ENCODE assay signal across 27 cellular contexts in the genomic region with DNA sequence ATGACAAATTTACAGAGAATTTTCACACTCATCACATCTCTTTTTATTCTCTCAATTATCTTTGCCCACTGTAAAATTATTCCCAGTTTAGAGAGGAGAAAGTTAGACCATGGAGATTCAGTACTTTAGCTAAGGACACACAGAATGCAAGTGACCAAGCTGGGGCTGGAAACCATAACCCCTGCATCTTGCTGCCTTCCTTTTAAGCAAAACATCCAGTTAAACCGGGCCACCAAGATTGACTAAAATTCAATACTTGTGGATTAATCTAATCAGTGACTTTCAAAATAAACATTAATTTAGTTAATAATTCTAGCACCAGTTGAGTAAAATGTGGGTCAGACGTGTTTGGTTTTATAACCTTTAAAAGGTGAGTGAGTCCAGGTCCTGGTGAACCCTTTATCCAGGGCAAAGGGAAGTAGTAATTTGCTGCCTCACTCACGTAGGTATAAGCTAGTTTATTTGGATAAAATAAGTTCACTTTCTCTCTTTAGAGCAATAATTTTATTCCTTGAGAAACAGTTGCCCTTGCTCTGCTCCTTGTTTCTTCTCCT. TPM values are rescaled to one million over a fixed set of nuclear protein-coding genes. Genes with fewer than 3 reads are reported as not detected.
DNase-seq lines count a peak whose midpoint lies in the region; ATAC-seq, FAIRE-seq and TF ChIP-seq lines count a peak whose summit lies in the region.
"Had no signal": no experiment of that assay in that cellular context is flagged by ENCODE, and none has a peak within 500 bp of the region (broad histone marks: within the 10 kb centered on the region; RNA-seq: fewer than 3 reads in every experiment).

No MANE protein-coding gene starts in this region.

- peaks cover 2% of the 10 kb centered on the region for H3K9me3 Mint-ChIP-seq in CD4-positive, alpha-beta T cell
- H3K9me3 Mint-ChIP-seq: GM23338 had no signal

- H3K36me3 ChIP-seq in liver (ENCODE audit: control insufficient read depth in 4 of 4, insufficient read depth in 3 of 4, low read depth in 1 of 4, low read length in 3 of 4), result peaks cover 0 to 4% (median under 1%) of the 10 kb centered on the region in 4 donors
- H3K36me3 ChIP-seq in HepG2 (replicated peaks in 1 of 2; ENCODE audit: control insufficient read depth in 1 of 2, insufficient read depth in 2 of 2, low read length in 2 of 2), result no peaks in the 10 kb centered on the region
- H3K36me3 ChIP-seq in pancreas, result no peaks in the 10 kb centered on the region
- no peaks in the 10 kb centered on the region for H3K36me3 ChIP-seq in uterus
- H3K36me3 ChIP-seq: BE2C; BLaER1 treated with 17β-estradiol and CSF1 and Interleukin-3, amounts not matched to agents 10 nM and 100 nM had no signal

- ATAC-seq in HepG2, result no peak
- peak; percentile 62 for ATAC-seq in left lobe of liver
- peak; percentile 61 to 86 (median 80) for ATAC-seq in pancreas
- ATAC-seq in CD4-positive, alpha-beta T cell (ENCODE audit: poor library complexity), result no peak
- ATAC-seq: A549, GM12878, GM23338, HCT116 had no signal

- TF ChIP-seq EP300 in HepG2 (IDR thresholded peaks at IDR 0.05; ENCODE audit: low read depth in 2 of 2, low read length in 2 of 2), result no peak
- TF ChIP-seq EP300 in HepG2 (CRISPR knock-in tag; IDR thresholded peaks at IDR 0.05; ENCODE audit: borderline replicate concordance), result no peak

- peak overlapping the region; percentile 83 to 84 for H3K27ac ChIP-seq in liver (ENCODE audit: low read depth in 1 of 2, low read length in 2 of 2)
- no peak overlapping the region for H3K27ac ChIP-seq in HepG2 (ENCODE audit: extremely low read length, insufficient read depth, low read length)
- H3K27ac ChIP-seq in pancreas, result peak overlapping the region in 2 of 4 donors; percentile 19 to 50
- no peak overlapping the region for H3K27ac ChIP-seq in uterus
- no peak overlapping the region for H3K27ac ChIP-seq in CD4-positive, alpha-beta T cell (ENCODE audit: low read depth, low read length)
- H3K27ac ChIP-seq: A549; BLaER1 treated with 17β-estradiol and CSF1 and Interleukin-3, amounts not matched to agents 10 nM and 100 nM had no signal

- intact Hi-C loops in HepG2 (cut with micrococcal nuclease; ENCODE audit: unreplicated experiment) (no loop called here), pancreas (cut with DNase I) (no loop called here), uterus (cut with DNase I; ENCODE audit: low total_unique reads) (no loop called here)
- intact Hi-C loops in CD4-positive, alpha-beta T cell (cut with DNase I, micrococcal nuclease), result no loop called here

- TF ChIP-seq RAD21 in liver (IDR thresholded peaks at IDR 0.05), result peak; percentile 33 to 37
- TF ChIP-seq RAD21 in HepG2 (CRISPR knock-in tag; IDR thresholded peaks at IDR 0.05), result no peak

- no peaks in the 10 kb centered on the region for H3K36me3 Mint-ChIP-seq in CD4-positive, alpha-beta T cell (ENCODE audit: low read depth)
- H3K36me3 Mint-ChIP-seq: CD14-positive monocyte; CD4-positive, alpha-beta memory T cell had no signal

- no peaks in the 10 kb centered on the region for H3K4me1 Mint-ChIP-seq in CD4-positive, alpha-beta T cell (ENCODE audit: low read depth)
- H3K4me1 Mint-ChIP-seq: CD14-positive monocyte; CD4-positive, alpha-beta memory T cell; GM23338; H9 had no signal

- CTCF ChIA-PET in HepG2 (lab: Yijun Ruan, JAX; ENCODE audit: low intra/inter-chr PET ratio, low total read pairs), result no interaction called here
- CTCF ChIA-PET in CD4-positive, alpha-beta T cell (lab: Charles Lee), result no interaction called here

- H3K4me1 ChIP-seq in liver (ENCODE audit: control insufficient read depth in 4 of 4, insufficient read depth in 4 of 4, low read length in 3 of 4) (peaks cover 0 to 22% (median 15%) of the 10 kb centered on the region in 4 donors), HepG2 (ENCODE audit: insufficient read depth, low read length) (no peaks in the 10 kb centered on the region), pancreas (peaks cover 10 to 22% (median 19%) of the 10 kb centered on the region in 3 donors), uterus (no peaks in the 10 kb centered on the region)
- H3K4me1 ChIP-seq: A549; BE2C; BLaER1 treated with 17β-estradiol and CSF1 and Interleukin-3, amounts not matched to agents 10 nM and 100 nM had no signal

- H3K27ac Mint-ChIP-seq in CD4-positive, alpha-beta T cell, result no peak overlapping the region
- H3K27ac Mint-ChIP-seq: CD14-positive monocyte; CD4-positive, alpha-beta memory T cell; GM23338; H9 had no signal

- no peak overlapping the region for H3K4me2 ChIP-seq in HepG2 (ENCODE audit: low read depth, low read length)
- H3K4me2 ChIP-seq: A549; BLaER1 treated with 17β-estradiol and CSF1 and Interleukin-3, amounts not matched to agents 10 nM and 100 nM; GM23338 had no signal

- H2AFZ ChIP-seq in HepG2 (ENCODE audit: low read length), result no peak overlapping the region
- H2AFZ ChIP-seq: GM23338 had no signal

- in situ Hi-C loops in HepG2 (cut with HindIII; ENCODE audit: extremely low pct_ligation_motif_present, low pct_unique_long_range_greater_than_20kb), result no loop called here

- no TSS peak for BruUV-seq in HepG2 (replicated peaks; lab: Mats Ljungman, UMichigan)

- H3K9me3 ChIP-seq in liver (ENCODE audit: control insufficient read depth in 4 of 4, low read length in 3 of 4), result no peaks in the 10 kb centered on the region
- H3K9me3 ChIP-seq in HepG2 (ENCODE audit: low read length), result no peaks in the 10 kb centered on the region
- H3K9me3 ChIP-seq in pancreas, result no peaks in the 10 kb centered on the region
- no peaks in the 10 kb centered on the region for H3K9me3 ChIP-seq in uterus
- no peaks in the 10 kb centered on the region for H3K9me3 ChIP-seq in CD4-positive, alpha-beta T cell (ENCODE audit: control insufficient read depth, low read length)
- H3K9me3 ChIP-seq: A549; BE2C; BLaER1 treated with 17β-estradiol and CSF1 and Interleukin-3, amounts not matched to agents 10 nM and 100 nM had no signal

- H3K4me3 ChIP-seq in liver (ENCODE audit: low read depth in 1 of 3, low read length in 3 of 3) (peak overlapping the region; percentile 6 to 59 (median 54)), HepG2 (replicated peaks in 1 of 3; ENCODE audit: insufficient read depth in 1 of 3, low read depth in 2 of 3, low read length in 3 of 3) (no peak overlapping the region), pancreas (no peak overlapping the region), uterus (no peak overlapping the region)
- H3K4me3 ChIP-seq: A549; BLaER1 treated with 17β-estradiol and CSF1 and Interleukin-3, amounts not matched to agents 10 nM and 100 nM; GM12878; GM23338 had no signal

- no peak overlapping the region for H3K4me3 Mint-ChIP-seq in CD4-positive, alpha-beta T cell
- H3K4me3 Mint-ChIP-seq: CD14-positive monocyte; CD4-positive, alpha-beta memory T cell; GM23338; H9 had no signal

- POLR2A ChIA-PET in HepG2 (lab: Yijun Ruan, JAX), result no interaction called here
- POLR2A ChIA-PET in CD4-positive, alpha-beta T cell (lab: Charles Lee), result no interaction called here

- H4K20me1 ChIP-seq in HepG2 (ENCODE audit: insufficient read depth, low read length), result no peaks in the 10 kb centered on the region
- H4K20me1 ChIP-seq: BLaER1 treated with 17β-estradiol and CSF1 and Interleukin-3, amounts not matched to agents 10 nM and 100 nM had no signal

- no peak for TF ChIP-seq POLR2A in HepG2 (IDR thresholded peaks at IDR 0.05; ENCODE audit: insufficient read depth in 1 of 2, low read depth in 2 of 2, low read length in 2 of 2)
- TF ChIP-seq POLR2A in uterus (IDR thresholded peaks at IDR 0.05), result no peak

- FAIRE-seq in HepG2 (lab: Jason Lieb, UNC) (no peak), pancreas (lab: Jason Lieb, UNC) (no peak)
- FAIRE-seq: A549, GM12878, GM19239 had no signal

- peak overlapping the region; percentile 71 to 90 for H3K9ac ChIP-seq in liver (ENCODE audit: low read depth in 1 of 2, low read length in 2 of 2)
- no peak overlapping the region for H3K9ac ChIP-seq in HepG2 (ENCODE audit: insufficient read depth, low read depth, low read length)
- H3K9ac ChIP-seq: BLaER1 treated with 17β-estradiol and CSF1 and Interleukin-3, amounts not matched to agents 10 nM and 100 nM had no signal

- no peaks in the 10 kb centered on the region for H3K27me3 Mint-ChIP-seq in CD4-positive, alpha-beta T cell
- H3K27me3 Mint-ChIP-seq: CD4-positive, alpha-beta memory T cell had no signal

- H3K27me3 ChIP-seq in liver (ENCODE audit: control insufficient read depth in 4 of 4, insufficient read depth in 4 of 4, low read length in 3 of 4), result no peaks in the 10 kb centered on the region
- H3K27me3 ChIP-seq in HepG2 (ENCODE audit: control insufficient read depth in 1 of 2, insufficient read depth in 2 of 2, low read length in 2 of 2), result no peaks in the 10 kb centered on the region
- no peaks in the 10 kb centered on the region for H3K27me3 ChIP-seq in pancreas
- no peaks in the 10 kb centered on the region for H3K27me3 ChIP-seq in uterus
- H3K27me3 ChIP-seq in CD4-positive, alpha-beta T cell (ENCODE audit: control insufficient read depth, insufficient read depth, low read length), result no peaks in the 10 kb centered on the region
- H3K27me3 ChIP-seq: BE2C; BLaER1 treated with 17β-estradiol and CSF1 and Interleukin-3, amounts not matched to agents 10 nM and 100 nM had no signal

- TF ChIP-seq CTCF in liver (IDR thresholded peaks at IDR 0.05; ENCODE audit: low read depth, low read length, missing input control), result no peak
- TF ChIP-seq CTCF in HepG2 (CRISPR knock-in tag; IDR thresholded peaks at IDR 0.05), result no peak
- TF ChIP-seq CTCF in pancreas (IDR thresholded peaks at IDR 0.05), result no peak
- TF ChIP-seq CTCF in uterus (IDR thresholded peaks at IDR 0.05), result no peak
- no peak for TF ChIP-seq CTCF in CD4-positive, alpha-beta T cell (IDR thresholded peaks at IDR 0.05)

- no peak for DNase-seq in HepG2 (ENCODE audit: low spot score)
- DNase-seq in left lobe of liver (ENCODE audit: low spot score), result peak; percentile 62
- DNase-seq in pancreas, result peak in 1 of 6 donors; percentile 20
- DNase-seq in uterus, result no peak
- no peak for DNase-seq in CD4-positive, alpha-beta T cell
- DNase-seq in DMS153 treated with DMSO at 0.1 percent for 48 hours (lab: John Stamatoyannopoulos, UW; ENCODE audit: unreplicated experiment), result no peak
- DNase-seq in stimulated activated naive CD4-positive, alpha-beta T cell treated with Interleukin-2 at 50 U/mL for 16 hours (lab: John Stamatoyannopoulos, UW), result no peak
- DNase-seq: 8988T; ACHN; AML-193; BE2C; CD4-positive, alpha-beta memory T cell; COR-L47; DMS153; DMS79; EL; GDM1; H9 had no signal

- H3K79me2 ChIP-seq in HepG2 (ENCODE audit: insufficient read depth, low read length), result no peaks in the 10 kb centered on the region

- 25% methylated on average over 3 of the region's 3 CpGs for WGBS in liver
- whole genome bisulfite sequencing in HepG2 (ENCODE audit: low lambda C conversion rate), result 14% methylated on average over 3 of the region's 3 CpGs
- 9 to 11% methylated on average over 3 of the region's 3 CpGs for WGBS in pancreas, 2 donors

RNA-seq across cellular contexts. Expression of a gene that starts 1.9 kb away (rescaled TPM):
- 100 to 1,000 TPM in 1 of 2 donors, under 1 TPM in 1; 0.33 to 638 TPM for total RNA-seq in liver
- polyA plus RNA-seq in liver, result 1,000 to 10,000 TPM in 1 of 2 donors, 100 to 1,000 TPM in 1; 826 to 1,126 TPM
- total RNA-seq in HepG2 (2016; rRNA removed; fragmentation: Illumina TruSeq; extraction: Trizol), result 0.09 TPM in 1 of 2 replicates, not detected in the other
- 0.10 TPM in 1 of 2 replicates, not detected in the other for total RNA-seq in HepG2 (2016; cell fraction: cytosol; rRNA removed; fragmentation: Illumina TruSeq; extraction: Trizol; ENCODE audit: low read depth)
- 0.15 TPM in 1 of 2 replicates, not detected in the other for total RNA-seq in HepG2 (2016; cell fraction: insoluble cytoplasmic fraction; rRNA removed; fragmentation: Illumina TruSeq; extraction: Trizol)
- total RNA-seq in HepG2 (2016; cell fraction: membrane; rRNA removed; fragmentation: Illumina TruSeq; extraction: Trizol), result 0.14 and 0.19 TPM in 2 replicates
- total RNA-seq in HepG2 (2016; cell fraction: nucleus; rRNA removed; fragmentation: Illumina TruSeq; extraction: Trizol), result 0.31 and 0.84 TPM in 2 replicates
- 0.13 and 0.15 TPM in 2 replicates for polyA plus RNA-seq in HepG2 (2011; rRNA removed)
- polyA plus RNA-seq in HepG2 (2011; cell fraction: cytosol; rRNA removed), result 0.03 TPM in 2 replicates
- 0.37 and 0.68 TPM in 2 replicates for polyA plus RNA-seq in HepG2 (2011; cell fraction: nucleus; rRNA removed)
- polyA plus RNA-seq in HepG2 (2012), result 0.11 TPM in 1 of 2 replicates, not detected in the other
- polyA plus RNA-seq in HepG2 (2016; cell fraction: cytosol; fragmentation: Illumina TruSeq; extraction: Trizol; ENCODE audit: low read depth), result not detected in 2 replicates
- polyA plus RNA-seq in HepG2 (2016; cell fraction: insoluble cytoplasmic fraction; fragmentation: Illumina TruSeq; extraction: Trizol; ENCODE audit: low read depth), result not detected in 2 replicates
- not detected in 2 replicates for polyA plus RNA-seq in HepG2 (2016; cell fraction: membrane; fragmentation: Illumina TruSeq; extraction: Trizol; ENCODE audit: low read depth)
- polyA plus RNA-seq in HepG2 (2016; cell fraction: nucleus; fragmentation: Illumina TruSeq; extraction: Trizol; ENCODE audit: insufficient read depth, low read depth), result 2.4 and 2.8 TPM in 2 replicates
- not detected in 2 replicates for polyA minus RNA-seq in HepG2 (2011; rRNA and poly(A)+ RNA removed; ENCODE audit: low replicate concordance)
- polyA minus RNA-seq in HepG2 (2011; cell fraction: cytosol; rRNA and poly(A)+ RNA removed), result not detected in 2 replicates
- 0.75 TPM in 1 of 2 replicates, not detected in the other for polyA minus RNA-seq in HepG2 (2011; cell fraction: nucleus; rRNA and poly(A)+ RNA removed)
- total RNA-seq in left lobe of liver, result 1,524 TPM
- total RNA-seq in pancreas, result 1 to 10 TPM; 1.1 to 4.7 (median 2.2) TPM
- 1 to 10 TPM; 4.3 to 7.5 TPM for polyA plus RNA-seq in pancreas
- total RNA-seq in uterus, result 1 to 10 TPM in 1 of 4 donors, under 1 TPM in 2, not detected in 1; 0.26 to 1.0 (median 0.46) TPM
- total RNA-seq in CD4-positive, alpha-beta T cell, result under 1 TPM; 0.28 to 0.30 TPM
- total RNA-seq: CD4-positive, alpha-beta memory T cell; H4 had no signal
- polyA plus RNA-seq: CD14-positive monocyte; CD4-positive, alpha-beta memory T cell had no signal

Comparison
In these comparisons a context has a peak if more than half of its experiments do, and no peak if none do; other contexts are left out.
1. H3K27ac ChIP-seq: peak in liver (2 of 2); none in HepG2 (single experiment), uterus (0 of 2) and CD4-positive, alpha-beta T cell (single experiment).
2. H3K4me3 ChIP-seq: peak in liver (3 of 3); none in HepG2 (0 of 3), pancreas (0 of 4) and uterus (0 of 2).
3. ATAC-seq: peak in left lobe of liver (single experiment) and pancreas (4 of 4); none in HepG2 (single experiment) and CD4-positive, alpha-beta T cell (single experiment).